In the genomic region with DNA sequence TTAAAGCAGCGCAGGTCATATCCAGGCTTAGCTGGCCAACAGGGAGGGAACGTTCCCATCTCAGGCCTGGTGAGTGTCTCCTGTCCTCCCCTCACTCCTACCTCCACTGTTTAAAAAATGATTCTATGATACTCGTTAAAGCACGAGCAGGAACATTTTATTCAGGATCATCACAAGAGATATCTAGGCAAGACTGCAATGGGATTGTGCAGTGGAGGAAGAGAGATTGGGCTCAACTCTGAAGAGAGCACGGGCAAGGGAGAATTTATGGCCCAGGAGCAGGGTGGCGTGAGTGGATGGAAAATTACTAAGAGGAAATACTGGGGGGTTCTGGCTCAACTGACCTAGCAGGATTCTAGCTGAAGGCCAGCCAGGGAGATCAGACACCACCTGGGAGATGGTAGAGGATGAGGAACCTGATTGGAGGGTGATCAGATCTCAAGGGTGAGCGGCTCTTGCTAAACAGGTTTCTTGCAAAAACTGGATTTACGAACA, we compare ENCODE assay signal across 12 cellular contexts. TPM values are rescaled to one million over a fixed set of nuclear protein-coding genes. Genes with fewer than 3 reads are reported as not detected.
DNase-seq lines count a peak whose midpoint lies in the region; ATAC-seq and TF ChIP-seq lines count a peak whose summit lies in the region.
"Had no signal": no experiment of that assay in that cellular context is flagged by ENCODE, and none has a peak within 500 bp of the region (broad histone marks: within the 10 kb centered on the region; RNA-seq: fewer than 3 reads in every experiment).

No MANE protein-coding gene starts in this region.

- no peak overlapping the region for H3K4me3 Mint-ChIP-seq in osteocyte (ENCODE audit: unreplicated experiment)

- 84 to 92% (median 86%) methylated on average over 8 of the region's 8 CpGs for WGBS in heart left ventricle, 4 donors
- WGBS in urinary bladder = 67% methylated on average over 8 of the region's 8 CpGs

- H3K36me3 Mint-ChIP-seq in osteocyte (ENCODE audit: unreplicated experiment) = no peaks in the 10 kb centered on the region

- H3K27ac Mint-ChIP-seq in osteocyte (ENCODE audit: unreplicated experiment) = peak overlapping the region; percentile 65

- no peak for TF ChIP-seq POLR2A in heart left ventricle (IDR thresholded peaks at IDR 0.05)

- H3K36me3 ChIP-seq in heart left ventricle (no peaks in the 10 kb centered on the region), urinary bladder (ENCODE audit: insufficient read depth) (no peaks in the 10 kb centered on the region)
- H3K36me3 ChIP-seq: neutrophil had no signal

- H3K27me3 Mint-ChIP-seq in osteocyte (ENCODE audit: unreplicated experiment) = no peaks in the 10 kb centered on the region

- ATAC-seq in heart left ventricle = no peak
- ATAC-seq in left ventricle myocardium superior = no peak
- no peak for ATAC-seq in HG03139 (IDR thresholded peaks at IDR 0.05; ENCODE audit: unreplicated experiment)

- H3K4me3 ChIP-seq in heart left ventricle = no peak overlapping the region
- H3K4me3 ChIP-seq in epithelial cell of esophagus (ENCODE audit: low read length) = no peak overlapping the region
- no peak overlapping the region for H3K4me3 ChIP-seq in urinary bladder (ENCODE audit: low read depth, low read length)

- no peak for TF ChIP-seq CTCF in heart left ventricle (IDR thresholded peaks at IDR 0.05)
- TF ChIP-seq CTCF in epithelial cell of esophagus (IDR thresholded peaks at IDR 0.05; ENCODE audit: insufficient read depth, low read depth, low read length, missing control alignments) = no peak
- no peak for TF ChIP-seq CTCF in osteocyte (IDR thresholded peaks at IDR 0.05)

- intact Hi-C loops in heart left ventricle (cut with DNase I) (loop anchor here in 1 of 10 donors (5.0 kb wide), 1 partner anchor 116 kb away; no protein-coding TSS in a partner anchor), left ventricle myocardium superior (cut with micrococcal nuclease) (no loop called here)

- H3K9me3 ChIP-seq in heart left ventricle = no peaks in the 10 kb centered on the region
- H3K9me3 ChIP-seq: neutrophil had no signal

- no peaks in the 10 kb centered on the region for H3K27me3 ChIP-seq in heart left ventricle

- peaks cover 44% of the 10 kb centered on the region for H3K4me1 Mint-ChIP-seq in osteocyte (ENCODE audit: unreplicated experiment)

- DNase-seq in heart left ventricle = no peak
- no peak for DNase-seq in left ventricle myocardium superior
- peak; percentile 60 for DNase-seq in epithelial cell of esophagus (ENCODE audit: low read depth)
- no peak for DNase-seq in osteocyte (ENCODE audit: extremely low spot score, unreplicated experiment)
- DNase-seq in CD1c-positive myeloid dendritic cell (ENCODE audit: extremely low spot score) = no peak
- no peak for DNase-seq in T-helper 1 cell
- DNase-seq: cortex of kidney, NCI-H1105 treated with DMSO at 0.1 percent for 48 hours had no signal

- H3K4me1 ChIP-seq in heart left ventricle = peaks cover 6 to 56% (median 37%) of the 10 kb centered on the region in 12 donors
- H3K4me1 ChIP-seq in urinary bladder (ENCODE audit: insufficient read depth) = no peaks in the 10 kb centered on the region

- H3K9me3 Mint-ChIP-seq in osteocyte (ENCODE audit: unreplicated experiment) = no peaks in the 10 kb centered on the region

- H3K27ac ChIP-seq in heart left ventricle (peak overlapping the region; percentile 89 to 100 (median 94)), urinary bladder (ENCODE audit: low read depth) (peak overlapping the region; percentile 42)
- H3K27ac ChIP-seq: HL-60, neutrophil had no signal

RNA-seq across cellular contexts. Expression of a gene that starts 9.0 kb away (rescaled TPM):
- total RNA-seq in heart left ventricle (1,000 to 10,000 TPM in 8 of 9 donors, 100 to 1,000 TPM in 1; 822 to 5,278 (median 1,968) TPM), left ventricle myocardium superior (2,442 TPM), osteocyte (251 and 252 TPM in 2 replicates), urinary bladder (53.1 TPM)
- polyA plus RNA-seq in heart left ventricle (1,000 to 10,000 TPM; 2,695 to 3,131 TPM), urinary bladder (2,722 TPM)
